In genomic region chr15:72117698-72118399, GRCh38 we compare ENCODE assay signal across 8 cellular contexts. TPM values are rescaled to one million over a fixed set of nuclear protein-coding genes. Genes with fewer than 3 reads are reported as not detected.
DNase-seq lines count a peak whose midpoint lies in the region; ATAC-seq and TF ChIP-seq lines count a peak whose summit lies in the region.

TSS of gene MYO9A (minus strand) at chr15:72118150. CDS start at chr15:72046563, 71,587 bp downstream.

- TF ChIP-seq CTCF in left lung (IDR thresholded peaks at IDR 0.05) = no peak

- no peaks in the 10 kb centered on the region for H3K27me3 Mint-ChIP-seq in activated CD4-positive, alpha-beta memory T cell treated with anti-CD3 and anti-CD28 coated beads for 36 hours

- H3K4me3 ChIP-seq in left lung = peak within 1 kb of the TSS; percentile 83 to 91

- no peaks in the 10 kb centered on the region for H3K9me3 Mint-ChIP-seq in activated CD4-positive, alpha-beta memory T cell treated with anti-CD3 and anti-CD28 coated beads for 36 hours

- peak; percentile 75 for ATAC-seq in GM19455 (IDR thresholded peaks at IDR 0.05; ENCODE audit: unreplicated experiment)
- peak; percentile 86 for ATAC-seq in left lung

- POLR2A ChIA-PET in activated CD4-positive, alpha-beta memory T cell treated with anti-CD3 and anti-CD28 coated beads for 36 hours (lab: Charles Lee) = interaction anchor here (0.6 to 1.3 kb wide), 4 partner anchors 109 to 710 kb away, joined by 3 to 7 read pairs (median 4); partner anchors contain the start of genes BBS4, HIGD2B and PKM

- H3K4me3 Mint-ChIP-seq in activated CD4-positive, alpha-beta memory T cell treated with anti-CD3 and anti-CD28 coated beads for 36 hours = peak within 1 kb of the TSS; percentile 98

- CTCF ChIA-PET in activated CD4-positive, alpha-beta memory T cell treated with anti-CD3 and anti-CD28 coated beads for 36 hours (lab: Charles Lee) = interaction anchor here (0.7 kb wide), 1 partner anchor 39 kb away, joined by 3 read pairs; no protein-coding TSS in a partner anchor

- intact Hi-C loops in activated CD4-positive, alpha-beta memory T cell treated with anti-CD3 and anti-CD28 coated beads for 36 hours (cut with micrococcal nuclease) = loop anchor here (1.0 to 5.0 kb wide), 5 partner anchors 110 to 569 kb away; partner anchors contain the start of genes ARIH1, BBS4, HEXA and HIGD2B
- intact Hi-C loops in left lung (cut with DNase I) = no loop called here

- peak; percentile 76 to 99 (median 95) for DNase-seq in C1 segment of cervical spinal cord (lab: John Stamatoyannopoulos, UW)
- peak; percentile 94 for DNase-seq in HK-2 (ENCODE audit: unreplicated experiment)
- peak; percentile 97 for DNase-seq in NCI-H82 treated with DMSO at 0.1 percent for 48 hours (lab: John Stamatoyannopoulos, UW; ENCODE audit: unreplicated experiment)
- DNase-seq in activated CD4-positive, alpha-beta memory T cell treated with anti-CD3 and anti-CD28 coated beads for 36 hours = peak; percentile 100
- peak; percentile 97 for DNase-seq in dermis microvascular lymphatic vessel endothelial cell (ENCODE audit: low read depth in 2 of 2)
- DNase-seq in left lung = peak; percentile 97 to 99
- peak; percentile 99 for DNase-seq in stimulated activated CD4-positive, alpha-beta T cell treated with anti-CD3 and anti-CD28 coated beads, Interleukin-2, amount 100 ng/mL, for 4 hours (ENCODE audit: low read depth)

- H3K9me3 ChIP-seq in left lung = no peaks in the 10 kb centered on the region

- peak within 1 kb of the TSS; percentile 94 to 98 for H3K27ac ChIP-seq in left lung

- peak within 1 kb of the TSS; percentile 98 for H3K27ac Mint-ChIP-seq in activated CD4-positive, alpha-beta memory T cell treated with anti-CD3 and anti-CD28 coated beads for 36 hours

- no peaks in the 10 kb centered on the region for H3K36me3 Mint-ChIP-seq in activated CD4-positive, alpha-beta memory T cell treated with anti-CD3 and anti-CD28 coated beads for 36 hours

- H3K36me3 ChIP-seq in left lung = no peaks in the 10 kb centered on the region

- H3K27me3 ChIP-seq in left lung = no peaks in the 10 kb centered on the region

- peaks cover 6 to 27% of the 10 kb centered on the region in 2 donors for H3K4me1 ChIP-seq in left lung

- H3K4me1 Mint-ChIP-seq in activated CD4-positive, alpha-beta memory T cell treated with anti-CD3 and anti-CD28 coated beads for 36 hours (ENCODE audit: low read depth) = peaks cover 34% of the 10 kb centered on the region

RNA-seq across cellular contexts. Expression of gene MYO9A, which starts in this region (rescaled TPM):
- 10 to 100 TPM; 18.3 to 20.2 TPM for total RNA-seq in activated CD4-positive, alpha-beta memory T cell treated with anti-CD3 and anti-CD28 coated beads for 36 hours
- total RNA-seq in dermis microvascular lymphatic vessel endothelial cell (19.9 and 24.3 TPM in 2 replicates), left lung (10 to 100 TPM; 63.5 to 67.4 TPM)

Comparison
In these comparisons a context has a peak if more than half of its experiments do, and no peak if none do; other contexts are left out.
1. Peak in every context shown above with its lines: DNase-seq, ATAC-seq, H3K4me3 ChIP-seq and H3K27ac ChIP-seq.